ENCODE assay signal across 18 cellular contexts in genomic region chr13:107216046-107216715, GRCh38.
DNase-seq lines count a peak whose midpoint lies in the region; ATAC-seq and TF ChIP-seq lines count a peak whose summit lies in the region.
"Had no signal": no experiment of that assay in that cellular context is flagged by ENCODE, and none has a peak within 500 bp of the region (broad histone marks: within the 10 kb centered on the region; RNA-seq: fewer than 3 reads in every experiment).

No MANE protein-coding gene starts in this region.

- ATAC-seq in IMR-90 (ENCODE audit: low read depth) (no peak), WTC11 (peak; percentile 48), HG03520 (IDR thresholded peaks at IDR 0.05; ENCODE audit: unreplicated experiment) (no peak), HG03571 (IDR thresholded peaks at IDR 0.05; ENCODE audit: unreplicated experiment) (no peak), GM21717 (IDR thresholded peaks at IDR 0.05; ENCODE audit: unreplicated experiment) (no peak)

- peak overlapping the region; percentile 6; the same call in 1 of the 2 replicates for H2AK5ac ChIP-seq in IMR-90 (ENCODE audit: low read depth, low read length)

- H3K9me3 Mint-ChIP-seq in WTC11 (no peaks in the 10 kb centered on the region), neural progenitor cell (no peaks in the 10 kb centered on the region)

- H3K27ac ChIP-seq in IMR-90 (ENCODE audit: insufficient read depth, low read length) = no peak overlapping the region; the same call in 1 of the 2 replicates
- H3K27ac ChIP-seq in neural progenitor cell = no peak overlapping the region
- H3K27ac ChIP-seq: KMS-11, Peyer's patch had no signal

- H2BK20ac ChIP-seq in IMR-90 (ENCODE audit: low read depth, low read length) = peak overlapping the region; percentile 67; the same call in 1 of the 2 replicates

- H3K36me3 Mint-ChIP-seq in WTC11 (no peaks in the 10 kb centered on the region), neural progenitor cell (no peaks in the 10 kb centered on the region)
- H3K36me3 Mint-ChIP-seq: CD4-positive, CD25-positive, alpha-beta regulatory T cell had no signal

- POLR2A ChIA-PET in IMR-90 (lab: Charles Lee; ENCODE audit: unreplicated experiment) = no interaction called here
- POLR2A ChIA-PET in WTC11 (lab: Charles Lee) = no interaction called here

- H4K20me1 ChIP-seq in IMR-90 (ENCODE audit: insufficient read depth, low read length) (no peaks in the 10 kb centered on the region), neural progenitor cell (ENCODE audit: low read depth) (no peaks in the 10 kb centered on the region)

- dilution Hi-C loops in IMR-90 (cut with HindIII; ENCODE audit: low sequenced_read_pairs, unreplicated experiment) = no loop called here

- H3K4me3 ChIP-seq in IMR-90 (ENCODE audit: insufficient read depth, low read depth, low read length) (no peak overlapping the region), neural progenitor cell (no peak overlapping the region)
- H3K4me3 ChIP-seq: Peyer's patch had no signal

- H3F3A ChIP-seq in neural progenitor cell (ENCODE audit: low read depth) = no peaks in the 10 kb centered on the region

- 91% methylated on average over 7 of the region's 11 CpGs; no CpG with 5 or more reads in 1 of the 2 experiments for WGBS in IMR-90 (ENCODE audit: extremely low coverage in 2 of 2, insufficient read length in 1 of 2), 2 experiments

- H3K27ac Mint-ChIP-seq in WTC11 (no peak overlapping the region; the same call in 1 of the 2 replicates), neural progenitor cell (no peak overlapping the region)
- H3K27ac Mint-ChIP-seq: HFFc6 had no signal

- H3K23ac ChIP-seq in IMR-90 (ENCODE audit: low read depth, low read length) = no peak overlapping the region

- TF ChIP-seq RAD21 in IMR-90 (IDR thresholded peaks at IDR 0.05; ENCODE audit: low read length) = no peak

- CTCF ChIA-PET in IMR-90 (lab: Yijun Ruan, JAX) (no interaction called here), WTC11 (lab: Charles Lee) (interaction anchor here (0.6 to 2.2 kb wide), 4 partner anchors 13 to 880 kb away, joined by 3 to 11 read pairs (median 4); no protein-coding TSS in a partner anchor)

- no peak overlapping the region for H3K4me3 Mint-ChIP-seq in WTC11
- H3K4me3 Mint-ChIP-seq in neural progenitor cell = no peak overlapping the region
- H3K4me3 Mint-ChIP-seq: CD4-positive, CD25-positive, alpha-beta regulatory T cell; HFFc6 had no signal

- H3K56ac ChIP-seq in IMR-90 (ENCODE audit: extremely low read depth, insufficient read depth, low read length) = no peak overlapping the region

- H3K4me1 ChIP-seq in IMR-90 (ENCODE audit: control insufficient read depth, insufficient read depth, low read length) (peaks cover 7% of the 10 kb centered on the region; the same call in 1 of the 2 replicates), neural progenitor cell (peaks cover 12% of the 10 kb centered on the region)

- H2BK15ac ChIP-seq in IMR-90 (ENCODE audit: low read depth, low read length) = 0 out of 3 replicates have a peak overlapping the region, but pooled peaks have one; percentile 19

- no peak overlapping the region for H4K91ac ChIP-seq in IMR-90 (ENCODE audit: insufficient read depth, low read depth, low read length)

- BruUV-seq in IMR-90 (replicated peaks; lab: Mats Ljungman, UMichigan) = no TSS peak

- H3K27me3 ChIP-seq in IMR-90 (ENCODE audit: control insufficient read depth, insufficient read depth, low read length) (no peaks in the 10 kb centered on the region), neural progenitor cell (no peaks in the 10 kb centered on the region)
- H3K27me3 ChIP-seq: Peyer's patch had no signal

- H4K5ac ChIP-seq in IMR-90 (ENCODE audit: low read depth, low read length) = no peak overlapping the region

- H4K8ac ChIP-seq in IMR-90 (ENCODE audit: low read depth in 2 of 2, low read length in 2 of 2) = no peak overlapping the region

- no peak overlapping the region for H3K14ac ChIP-seq in IMR-90 (replicated peaks; ENCODE audit: low read depth, low read length)

- H3K9me1 ChIP-seq in IMR-90 (ENCODE audit: insufficient read depth, low read length) = peaks cover 3% of the 10 kb centered on the region; the same call in 1 of the 2 replicates

- no peaks in the 10 kb centered on the region for H3K79me2 ChIP-seq in neural progenitor cell (ENCODE audit: low read depth)

- H3K27me3 Mint-ChIP-seq in WTC11 (ENCODE audit: low read depth) = no peaks in the 10 kb centered on the region
- peaks cover 5% of the 10 kb centered on the region for H3K27me3 Mint-ChIP-seq in neural progenitor cell (ENCODE audit: insufficient read depth, low read depth)
- H3K27me3 Mint-ChIP-seq: CD4-positive, CD25-positive, alpha-beta regulatory T cell had no signal

- no peak overlapping the region for H3K18ac ChIP-seq in IMR-90 (ENCODE audit: low read depth, low read length)

- H2BK120ac ChIP-seq in IMR-90 (ENCODE audit: low read depth, low read length) = peak overlapping the region; percentile 32; the same call in 1 of the 2 replicates

- intact Hi-C loops in IMR-90 (cut with micrococcal nuclease) = loop anchor here (10.0 kb wide), 1 partner anchor 359 kb away; no protein-coding TSS in a partner anchor

- DNase-seq in NCI-H1105 (lab: John Stamatoyannopoulos, UW) (peak; percentile 14), NCI-H1105 treated with DMSO at 0.1 percent for 48 hours (lab: John Stamatoyannopoulos, UW) (no peak), IMR-90 (no peak), WTC11 (ENCODE audit: low spot score) (no peak), neural progenitor cell (ENCODE audit: low spot score) (peak; percentile 17)
- DNase-seq: 8988T; Calu3; CD4-positive, CD25-positive, alpha-beta regulatory T cell; GF-D8; HFFc6; NCI-H1417 treated with DMSO at 0.1 percent for 48 hours; NCI-H2227 treated with DMSO at 0.1 percent for 48 hours; NCI-H524 treated with DMSO at 0.1 percent for 48 hours; Peyer's patch had no signal

- no peak overlapping the region for H3K9ac ChIP-seq in IMR-90 (ENCODE audit: low read depth, low read length)
- H3K9ac ChIP-seq in neural progenitor cell = no peak overlapping the region
- H3K9ac ChIP-seq: KMS-11 had no signal

- H3K36me3 ChIP-seq in IMR-90 (ENCODE audit: control insufficient read depth, insufficient read depth, low read length) = no peaks in the 10 kb centered on the region
- no peaks in the 10 kb centered on the region for H3K36me3 ChIP-seq in neural progenitor cell
- H3K36me3 ChIP-seq: Peyer's patch had no signal

- H2AFZ ChIP-seq in IMR-90 (replicated peaks; ENCODE audit: low read length, poor library complexity) (no peak overlapping the region), neural progenitor cell (replicated peaks) (no peak overlapping the region)

- TF ChIP-seq CTCF in IMR-90 (conservative IDR thresholded peaks at IDR 0.05; ENCODE audit: low read depth, low read length) (no peak), WTC11 (IDR thresholded peaks at IDR 0.05) (no peak), neural progenitor cell (IDR thresholded peaks at IDR 0.05) (no peak)

- H3K9me3 ChIP-seq in IMR-90 (ENCODE audit: control insufficient read depth, insufficient read depth, low read length) (no peaks in the 10 kb centered on the region), neural progenitor cell (ENCODE audit: low read depth) (no peaks in the 10 kb centered on the region)
- H3K9me3 ChIP-seq: Peyer's patch had no signal

- H3K4me1 Mint-ChIP-seq in WTC11 = peaks cover 22% of the 10 kb centered on the region
- peaks cover 15% of the 10 kb centered on the region for H3K4me1 Mint-ChIP-seq in neural progenitor cell
- H3K4me1 Mint-ChIP-seq: CD4-positive, CD25-positive, alpha-beta regulatory T cell had no signal

- peaks cover 4 to 28% of the 10 kb centered on the region in 2 experiments; a peak in 3 of 4 replicates for H3K79me1 ChIP-seq in IMR-90 (ENCODE audit: low read depth in 1 of 2, low read length in 2 of 2)

- no peak overlapping the region for H2AK9ac ChIP-seq in IMR-90 (replicated peaks; ENCODE audit: low read depth, low read length, poor library complexity)

- no peak for TF ChIP-seq POLR2A in IMR-90 (IDR thresholded peaks at IDR 0.05; ENCODE audit: low read depth, low read length)

- H3K4me2 ChIP-seq in IMR-90 (ENCODE audit: low read depth, low read length) (no peak overlapping the region), neural progenitor cell (no peak overlapping the region)
- H3K4me2 ChIP-seq: KMS-11 had no signal

- no peak overlapping the region for H2BK5ac ChIP-seq in IMR-90 (ENCODE audit: low read depth, low read length, poor library complexity, severe bottlenecking)

- no peak overlapping the region; the same call in 1 of the 2 replicates for H3K4ac ChIP-seq in IMR-90 (ENCODE audit: low read depth, low read length)

- in situ Hi-C loops in IMR-90 (cut with MboI; ENCODE audit: low sequenced_read_pairs) = loop anchor here (5.0 kb wide), 1 partner anchor 146 kb away; no protein-coding TSS in a partner anchor

TF ChIP-seq in IMR-90, 13 proteins besides CTCF, POLR2A, EP300 and RAD21 (continues in another document):
- TF ChIP-seq MAFK (IDR thresholded peaks at IDR 0.05; ENCODE audit: low read depth, low read length) = no peak
- TF ChIP-seq USF2 (IDR thresholded peaks at IDR 0.05; ENCODE audit: low read depth, low read length) = no peak
- no peak for TF ChIP-seq FOS (IDR thresholded peaks at IDR 0.05; ENCODE audit: low read depth, low read length)
- no peak for TF ChIP-seq BHLHE40 (IDR thresholded peaks at IDR 0.05; ENCODE audit: low read depth, low read length)
- TF ChIP-seq NFE2L2 (IDR thresholded peaks at IDR 0.05; ENCODE audit: low read depth, low read length) = no peak
- TF ChIP-seq SMC3 (IDR thresholded peaks at IDR 0.05; ENCODE audit: low read depth, low read length) = no peak

TF ChIP-seq in WTC11, 78 proteins besides CTCF, POLR2A, EP300 and RAD21 (continues in another document):
- TF ChIP-seq MLX (CRISPR knock-in tag; IDR thresholded peaks at IDR 0.05) (no peak), NR2C2 (CRISPR knock-in tag; IDR thresholded peaks at IDR 0.05) (no peak), NR3C1 (CRISPR knock-in tag; conservative IDR thresholded peaks at IDR 0.05; ENCODE audit: low read depth) (no peak), CBFB (CRISPR knock-in tag; IDR thresholded peaks at IDR 0.05; ENCODE audit: low read depth) (no peak), ZMAT4 (CRISPR knock-in tag; IDR thresholded peaks at IDR 0.05) (no peak), ZNF396 (CRISPR knock-in tag; IDR thresholded peaks at IDR 0.05; ENCODE audit: borderline replicate concordance) (no peak)

Comparison
In these comparisons a context has a peak if more than half of its experiments do, and no peak if none do; other contexts are left out.
1. DNase-seq: peak in NCI-H1105 (single experiment) and neural progenitor cell (single experiment); none in NCI-H1105 treated with DMSO at 0.1 percent for 48 hours (single experiment), IMR-90 (single experiment) and WTC11 (single experiment).